1 cellular context compared by ENCODE assay signal in genomic region chr11:44780940-44781631, GRCh38.
TF ChIP-seq lines count a peak whose summit lies in the region.

No MANE protein-coding gene starts in this region.

TF ChIP-seq in K562, 482 proteins besides CTCF, POLR2A, EP300 and RAD21 (continued from another document and continues in another):
- TF ChIP-seq GMEB1 (CRISPR knock-in tag; IDR thresholded peaks at IDR 0.05) (no peak), RBM17 (IDR thresholded peaks at IDR 0.05; ENCODE audit: borderline replicate concordance, low read depth, low read length) (no peak), ZBTB12 (CRISPR knock-in tag; IDR thresholded peaks at IDR 0.05) (no peak), MLLT1 (IDR thresholded peaks at IDR 0.05) (peak in 1 of 2 experiments; percentile 14; a peak in 1 of 4 replicates), NFE2 (IDR thresholded peaks at IDR 0.05; ENCODE audit: low read depth) (peak; percentile 77), TAF9B (IDR thresholded peaks at IDR 0.05; ENCODE audit: partially characterized antibody) (peak; percentile 74), GABPB2 (CRISPR knock-in tag; conservative IDR thresholded peaks at IDR 0.05) (no peak), ZFP91 (CRISPR knock-in tag; IDR thresholded peaks at IDR 0.05) (peak; percentile 93), ZNF232 (CRISPR knock-in tag; IDR thresholded peaks at IDR 0.05) (no peak), BCOR (IDR thresholded peaks at IDR 0.05) (peak; percentile 48), KHSRP (IDR thresholded peaks at IDR 0.05) (0 out of 2 replicates have a peak, but pooled peaks have one; percentile 35), THRB (CRISPR knock-in tag; conservative IDR thresholded peaks at IDR 0.05) (no peak), NCOA6 (IDR thresholded peaks at IDR 0.05) (no peak), NFRKB (IDR thresholded peaks at IDR 0.05; ENCODE audit: low read depth) (0 out of 2 replicates have a peak, but pooled peaks have one; percentile 34), ZNF507 (tag; conservative IDR thresholded peaks at IDR 0.05) (no peak), ZHX1 (conservative IDR thresholded peaks at IDR 0.05; ENCODE audit: low read length) (0 out of 2 replicates have a peak, but pooled peaks have one; percentile 31), EWSR1 (IDR thresholded peaks at IDR 0.05; ENCODE audit: borderline replicate concordance, low read depth, partially characterized antibody) (no peak), ZNF324 (CRISPR knock-in tag; IDR thresholded peaks at IDR 0.05) (no peak), ZNF518B (CRISPR knock-in tag; IDR thresholded peaks at IDR 0.05) (no peak), GATAD2B (IDR thresholded peaks at IDR 0.05; ENCODE audit: borderline replicate concordance) (peak; percentile 75), SP1 (CRISPR knock-in tag; IDR thresholded peaks at IDR 0.05) (0 out of 2 replicates have a peak, but pooled peaks have one; percentile 28), PBX2 (CRISPR knock-in tag; IDR thresholded peaks at IDR 0.05; ENCODE audit: low read depth) (no peak), PBX2 (tag; conservative IDR thresholded peaks at IDR 0.05; ENCODE audit: low read depth) (peak; percentile 23; the same call in 1 of the 2 replicates), TAF15 (IDR thresholded peaks at IDR 0.05; ENCODE audit: low read depth, low read length) (no peak), AFF4 (CRISPR knock-in tag; IDR thresholded peaks at IDR 0.05) (peak; percentile 44; the same call in 1 of the 2 replicates), KLF13 (tag; IDR thresholded peaks at IDR 0.05; ENCODE audit: borderline replicate concordance, low read depth) (no peak), DMBX1 (CRISPR knock-in tag; IDR thresholded peaks at IDR 0.05; ENCODE audit: borderline replicate concordance) (peak; percentile 71; the same call in 1 of the 2 replicates), BRD4 (IDR thresholded peaks at IDR 0.05) (no peak), FOXJ3 (CRISPR knock-in tag; IDR thresholded peaks at IDR 0.05) (no peak), TFAM (CRISPR knock-in tag; conservative IDR thresholded peaks at IDR 0.05) (no peak), ZZZ3 (IDR thresholded peaks at IDR 0.05) (no peak), CTCFL (IDR thresholded peaks at IDR 0.05; ENCODE audit: borderline replicate concordance, insufficient read depth, low read depth, low read length, poor library complexity, severe bottlenecking) (no peak), NCOR1 (IDR thresholded peaks at IDR 0.05) (peak; percentile 96), MYNN (IDR thresholded peaks at IDR 0.05) (peak; percentile 87), MYNN (CRISPR knock-in tag; IDR thresholded peaks at IDR 0.05) (no peak), MAZ (CRISPR knock-in tag; conservative IDR thresholded peaks at IDR 0.05 in 1 of 2, IDR thresholded peaks at IDR 0.05 in 1 of 2) (peak; percentile 45 to 64; a peak in 1 of 4 replicates)
